8 cellular contexts compared by ENCODE assay signal in the genomic region with DNA sequence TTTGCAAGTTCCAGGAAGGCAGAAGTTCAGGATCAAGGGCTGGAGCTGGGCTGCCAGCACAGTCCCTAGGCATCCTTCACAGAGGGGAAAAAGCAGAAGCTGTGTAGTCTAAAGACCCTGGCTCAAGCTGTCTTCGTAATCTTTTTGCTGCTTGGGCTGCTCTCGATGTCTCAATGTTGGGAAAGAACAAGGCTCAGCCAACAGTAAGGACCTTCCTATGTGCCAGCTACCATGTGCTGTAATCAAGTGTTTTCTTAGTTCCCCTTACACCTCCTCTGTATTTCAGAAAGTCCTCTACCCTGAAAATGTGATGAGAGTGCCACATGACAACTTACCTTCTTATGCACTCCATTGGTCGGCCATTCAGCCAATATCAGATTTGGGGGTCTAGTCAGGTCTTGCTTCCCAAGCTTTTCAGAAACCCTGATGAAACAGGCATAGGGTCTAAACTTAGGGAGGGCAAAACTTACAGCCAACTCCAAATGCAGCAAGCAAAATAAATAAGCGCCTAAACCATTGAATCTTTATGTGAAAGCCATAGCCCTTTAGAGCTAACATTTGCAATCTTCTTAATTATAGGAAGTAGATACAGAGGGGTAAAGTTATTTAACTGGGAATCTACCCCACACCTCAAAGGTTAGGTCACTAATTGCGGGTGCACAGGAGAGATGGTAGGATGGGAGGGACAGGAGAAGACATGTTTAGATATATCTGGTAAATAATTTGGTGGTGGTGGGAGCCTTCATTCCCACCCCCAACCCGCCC. TPM values are rescaled to one million over a fixed set of nuclear protein-coding genes. Genes with fewer than 3 reads are reported as not detected.
A peak's percentile ranks its signal among the peaks of the same experiment; 100 is the strongest.
DNase-seq lines count a peak whose midpoint lies in the region; ATAC-seq and TF ChIP-seq lines count a peak whose summit lies in the region.

No MANE protein-coding gene starts in this region.

- POLR2A ChIA-PET in activated CD4-positive, alpha-beta T cell treated with anti-CD3 and anti-CD28 coated beads, Interleukin-2, amount 10 ng/mL, durations not matched to agents 7 days and 5 days (lab: Charles Lee) = interaction anchor here (2.1 kb wide), 1 partner anchor 11 kb away, joined by 11 read pairs; no protein-coding TSS in a partner anchor

- peaks cover 5 to 8% of the 10 kb centered on the region in 2 donors for H3K4me1 ChIP-seq in lung (ENCODE audit: control insufficient read depth in 2 of 2, insufficient read depth in 2 of 2, low read length in 2 of 2)

- CTCF ChIA-PET in activated CD4-positive, alpha-beta T cell treated with anti-CD3 and anti-CD28 coated beads, Interleukin-2, amount 10 ng/mL, durations not matched to agents 7 days and 5 days (lab: Charles Lee) = interaction anchor here (1.2 to 1.6 kb wide), 4 partner anchors 8 to 65 kb away, joined by 3 to 6 read pairs (median 4); partner anchors contain the start of gene ARL8B

- H3K27me3 Mint-ChIP-seq in activated CD4-positive, alpha-beta T cell treated with anti-CD3 and anti-CD28 coated beads, Interleukin-2, amount 10 ng/mL, durations not matched to agents 7 days and 5 days = no peaks in the 10 kb centered on the region
- no peaks in the 10 kb centered on the region for H3K27me3 Mint-ChIP-seq in activated T-helper 17 cell treated with anti-CD3 and anti-CD28 coated beads, Interleukin-2, amount 50 U/mL, for 72 hours

- H3K4me3 Mint-ChIP-seq in activated CD4-positive, alpha-beta T cell treated with anti-CD3 and anti-CD28 coated beads, Interleukin-2, amount 10 ng/mL, durations not matched to agents 7 days and 5 days = peak overlapping the region; percentile 93
- peak overlapping the region; percentile 82 for H3K4me3 Mint-ChIP-seq in activated T-helper 17 cell treated with anti-CD3 and anti-CD28 coated beads, Interleukin-2, amount 50 U/mL, for 72 hours

- no peak overlapping the region for H3K4me3 ChIP-seq in lung

- ATAC-seq in HG03469 (IDR thresholded peaks at IDR 0.05; ENCODE audit: unreplicated experiment) (peak; percentile 14), lung (ENCODE audit: insufficient read depth, low FRiP score) (no peak)
- no peak for ATAC-seq in activated T-helper 17 cell treated with anti-CD3 and anti-CD28 coated beads, Interleukin-2, amount 50 U/mL, for 72 hours (replicated peaks)

- H3K9me3 ChIP-seq in lung (ENCODE audit: control insufficient read depth in 2 of 2, insufficient read depth in 1 of 2, low read length in 1 of 2) = no peaks in the 10 kb centered on the region

- H3K27me3 ChIP-seq in lung (ENCODE audit: control insufficient read depth, insufficient read depth) = no peaks in the 10 kb centered on the region

- TF ChIP-seq CTCF in lung (IDR thresholded peaks at IDR 0.05; ENCODE audit: control extremely low read depth, extremely low read depth) = no peak

- H3K4me1 Mint-ChIP-seq in activated CD4-positive, alpha-beta T cell treated with anti-CD3 and anti-CD28 coated beads, Interleukin-2, amount 10 ng/mL, durations not matched to agents 7 days and 5 days = peaks cover 35% of the 10 kb centered on the region
- H3K4me1 Mint-ChIP-seq in activated T-helper 17 cell treated with anti-CD3 and anti-CD28 coated beads, Interleukin-2, amount 50 U/mL, for 72 hours = peaks cover 12% of the 10 kb centered on the region

- WGBS in lung, 2 donors = 37 to 49% methylated on average over 6 of the region's 6 CpGs

- H3K36me3 Mint-ChIP-seq in activated CD4-positive, alpha-beta T cell treated with anti-CD3 and anti-CD28 coated beads, Interleukin-2, amount 10 ng/mL, durations not matched to agents 7 days and 5 days (ENCODE audit: low read depth) = peaks cover 32% of the 10 kb centered on the region
- peaks cover 50% of the 10 kb centered on the region for H3K36me3 Mint-ChIP-seq in activated T-helper 17 cell treated with anti-CD3 and anti-CD28 coated beads, Interleukin-2, amount 50 U/mL, for 72 hours (ENCODE audit: low read depth)

- DNase-seq in activated CD4-positive, alpha-beta T cell treated with anti-CD3 and anti-CD28 coated beads, Interleukin-2, amount 10 ng/mL, durations not matched to agents 7 days and 5 days = no peak
- DNase-seq in activated CD4-positive, alpha-beta T cell treated with anti-CD3 and anti-CD28 coated beads, Interleukin-2, amount 50 U/mL, for 48 hours = no peak
- DNase-seq in lung (ENCODE audit: low spot score) = no peak
- DNase-seq in glomerular visceral epithelial cell (ENCODE audit: extremely low spot score) = no peak
- no peak for DNase-seq in NCI-H1105 treated with DMSO at 0.1 percent for 48 hours (lab: John Stamatoyannopoulos, UW)
- DNase-seq in NCI-H2107 (lab: John Stamatoyannopoulos, UW) = no peak

- peak overlapping the region; percentile 12 to 56 for H3K27ac ChIP-seq in lung (ENCODE audit: low read depth in 1 of 2, low read length in 1 of 2)

- H3K9me3 Mint-ChIP-seq in activated CD4-positive, alpha-beta T cell treated with anti-CD3 and anti-CD28 coated beads, Interleukin-2, amount 10 ng/mL, durations not matched to agents 7 days and 5 days = no peaks in the 10 kb centered on the region
- H3K9me3 Mint-ChIP-seq in activated T-helper 17 cell treated with anti-CD3 and anti-CD28 coated beads, Interleukin-2, amount 50 U/mL, for 72 hours = no peaks in the 10 kb centered on the region

- H3K27ac Mint-ChIP-seq in activated CD4-positive, alpha-beta T cell treated with anti-CD3 and anti-CD28 coated beads, Interleukin-2, amount 10 ng/mL, durations not matched to agents 7 days and 5 days = peak overlapping the region; percentile 33
- peak overlapping the region; percentile 66 for H3K27ac Mint-ChIP-seq in activated T-helper 17 cell treated with anti-CD3 and anti-CD28 coated beads, Interleukin-2, amount 50 U/mL, for 72 hours

- H3K36me3 ChIP-seq in lung (ENCODE audit: control insufficient read depth in 2 of 2, insufficient read depth in 2 of 2, low read length in 2 of 2) = peaks cover 4 to 8% of the 10 kb centered on the region in 2 donors

RNA-seq across cellular contexts. Expression of gene EDEM1, which starts 1.2 kb away (rescaled TPM):
- total RNA-seq in activated CD4-positive, alpha-beta T cell treated with anti-CD3 and anti-CD28 coated beads, Interleukin-2, amount 10 ng/mL, durations not matched to agents 7 days and 5 days = 10 to 100 TPM; 80.1 to 94.1 TPM
- total RNA-seq in activated T-helper 17 cell treated with anti-CD3 and anti-CD28 coated beads, Interleukin-2, amount 50 U/mL, for 72 hours = 100 to 1,000 TPM; 145 to 194 TPM
- 100 to 1,000 TPM in 1 of 2 donors, 10 to 100 TPM in 1; 73.2 to 132 TPM for total RNA-seq in lung
- 10 to 100 TPM; 12.8 to 35.4 TPM for polyA plus RNA-seq in lung
